Comparison of ENCODE assay signal across 2 cellular contexts in the genomic region with DNA sequence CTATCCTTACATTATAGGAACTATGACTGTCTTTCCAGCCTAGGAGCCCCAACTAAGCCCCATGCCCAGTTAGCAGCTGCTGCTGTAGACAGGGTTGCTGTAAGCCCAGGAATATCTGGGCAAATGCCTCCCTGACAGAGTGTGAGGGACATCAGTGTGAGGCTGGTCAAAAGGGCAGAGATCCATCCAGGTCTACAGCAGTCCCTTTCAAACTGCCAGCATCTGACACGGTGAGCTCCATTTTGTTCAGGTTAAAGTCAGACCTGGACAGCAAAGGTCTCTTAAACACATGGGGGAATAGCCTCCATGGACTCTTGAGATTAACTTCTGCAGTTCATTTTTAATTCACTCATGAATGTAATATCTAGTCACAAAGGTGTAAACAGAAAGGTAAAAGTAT.
TF ChIP-seq lines count a peak whose summit lies in the region.

No MANE protein-coding gene starts in this region.

TF ChIP-seq in SK-N-SH, 30 proteins besides CTCF, POLR2A, EP300 and RAD21:
- TF ChIP-seq MEF2A (IDR thresholded peaks at IDR 0.05; ENCODE audit: borderline replicate concordance, low read depth) (no peak), SMC3 (IDR thresholded peaks at IDR 0.05; ENCODE audit: low read depth, low read length) (no peak), YY1 (IDR thresholded peaks at IDR 0.05; ENCODE audit: low read depth) (no peak), RFX5 (IDR thresholded peaks at IDR 0.05; ENCODE audit: low read length) (no peak), FOXJ3 (CRISPR knock-in tag; IDR thresholded peaks at IDR 0.05) (no peak), TEAD4 (IDR thresholded peaks at IDR 0.05; ENCODE audit: borderline replicate concordance, insufficient read depth) (no peak), SIN3A (IDR thresholded peaks at IDR 0.05; ENCODE audit: borderline replicate concordance, low read depth, low read length) (no peak)

TF ChIP-seq in SK-N-SH treated with all-trans-retinoic acid at 6 μM for 48 hours, 23 proteins besides CTCF, POLR2A, EP300 and RAD21 (continued from another document):
- TF ChIP-seq CSDC2 (CRISPR knock-in tag; IDR thresholded peaks at IDR 0.05) (no peak), OSR1 (CRISPR knock-in tag; IDR thresholded peaks at IDR 0.05) (no peak), ISL1 (CRISPR knock-in tag; IDR thresholded peaks at IDR 0.05) (no peak), GLIS3 (CRISPR knock-in tag; IDR thresholded peaks at IDR 0.05) (no peak)
- TF ChIP-seq, protein P1, sequence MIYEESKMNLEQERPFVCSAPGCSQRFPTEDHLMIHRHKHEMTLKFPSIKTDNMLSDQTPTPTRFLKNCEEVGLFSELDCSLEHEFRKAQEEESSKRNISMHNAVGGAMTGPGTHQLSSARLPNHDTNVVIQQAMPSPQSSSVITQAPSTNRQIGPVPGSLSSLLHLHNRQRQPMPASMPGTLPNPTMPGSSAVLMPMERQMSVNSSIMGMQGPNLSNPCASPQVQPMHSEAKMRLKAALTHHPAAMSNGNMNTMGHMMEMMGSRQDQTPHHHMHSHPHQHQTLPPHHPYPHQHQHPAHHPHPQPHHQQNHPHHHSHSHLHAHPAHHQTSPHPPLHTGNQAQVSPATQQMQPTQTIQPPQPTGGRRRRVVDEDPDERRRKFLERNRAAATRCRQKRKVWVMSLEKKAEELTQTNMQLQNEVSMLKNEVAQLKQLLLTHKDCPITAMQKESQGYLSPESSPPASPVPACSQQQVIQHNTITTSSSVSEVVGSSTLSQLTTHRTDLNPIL (CRISPR knock-in tag; IDR thresholded peaks at IDR 0.05; ENCODE audit: low read depth) = no peak
- TF ChIP-seq, protein P2, sequence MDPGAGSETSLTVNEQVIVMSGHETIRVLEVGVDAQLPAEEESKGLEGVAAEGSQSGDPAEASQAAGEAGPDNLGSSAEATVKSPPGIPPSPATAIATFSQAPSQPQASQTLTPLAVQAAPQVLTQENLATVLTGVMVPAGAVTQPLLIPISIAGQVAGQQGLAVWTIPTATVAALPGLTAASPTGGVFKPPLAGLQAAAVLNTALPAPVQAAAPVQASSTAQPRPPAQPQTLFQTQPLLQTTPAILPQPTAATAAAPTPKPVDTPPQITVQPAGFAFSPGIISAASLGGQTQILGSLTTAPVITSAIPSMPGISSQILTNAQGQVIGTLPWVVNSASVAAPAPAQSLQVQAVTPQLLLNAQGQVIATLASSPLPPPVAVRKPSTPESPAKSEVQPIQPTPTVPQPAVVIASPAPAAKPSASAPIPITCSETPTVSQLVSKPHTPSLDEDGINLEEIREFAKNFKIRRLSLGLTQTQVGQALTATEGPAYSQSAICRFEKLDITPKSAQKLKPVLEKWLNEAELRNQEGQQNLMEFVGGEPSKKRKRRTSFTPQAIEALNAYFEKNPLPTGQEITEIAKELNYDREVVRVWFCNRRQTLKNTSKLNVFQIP (CRISPR knock-in tag; IDR thresholded peaks at IDR 0.05; ENCODE audit: borderline replicate concordance, low read depth) = no peak
